1 cellular context compared by ENCODE assay signal in genomic region chr6:83633609-83634008, GRCh38.
TF ChIP-seq lines count a peak whose summit lies in the region.

No MANE protein-coding gene starts in this region.

TF ChIP-seq in GM23338, 12 proteins besides CTCF, POLR2A, EP300 and RAD21 (continued from another document):
- TF ChIP-seq ZNF462 (CRISPR knock-in tag; IDR thresholded peaks at IDR 0.05), result no peak
